ENCODE assay signal across 8 cellular contexts in genomic region chr5:149581192-149581861, GRCh38. TPM values are rescaled to one million over a fixed set of nuclear protein-coding genes. Genes with fewer than 3 reads are reported as not detected.
A peak's percentile ranks its signal among the peaks of the same experiment; 100 is the strongest.
DNase-seq lines count a peak whose midpoint lies in the region; ATAC-seq, FAIRE-seq and TF ChIP-seq lines count a peak whose summit lies in the region.

TSS of gene ARHGEF37 (plus strand) at chr5:149581498. CDS start at chr5:149597770, 16,272 bp downstream.

- in situ Hi-C loops in transverse colon (cut with MboI; ENCODE audit: low pct_ligation_motif_present in 1 of 4, low pct_unique_long_range_greater_than_20kb in 1 of 4, low sequenced_read_pairs in 3 of 4) = no loop called here

- DNase-seq in A549 (ENCODE audit: low read depth in 1 of 2, low spot score in 1 of 2) (peak in 1 of 2 experiments; percentile 42), RWPE1 (ENCODE audit: low spot score) (peak; percentile 52), adrenal gland (peak; percentile 80 to 90 (median 83)), left cardiac atrium (peak; percentile 92), transverse colon (peak; percentile 91), D721Med (ENCODE audit: insufficient read length, low spot score) (no peak)

- TF ChIP-seq RAD21 in A549 (conservative IDR thresholded peaks at IDR 0.05 in 1 of 2, IDR thresholded peaks at IDR 0.05 in 1 of 2) = no peak

- H3K4me1 ChIP-seq in A549 (peaks cover 15% of the 10 kb centered on the region; the same call in 2 of the 3 replicates), HEK293 (ENCODE audit: control insufficient read depth, insufficient read depth, low read length) (peaks cover 4% of the 10 kb centered on the region), adrenal gland (replicated peaks in 1 of 2) (peaks cover 11 to 39% of the 10 kb centered on the region in 2 donors), parathyroid adenoma (peaks cover 27% of the 10 kb centered on the region), transverse colon (peaks cover 24 to 43% (median 36%) of the 10 kb centered on the region in 4 donors)

- H3K4me2 ChIP-seq in A549 (peak within 1 kb of the TSS; percentile 78), parathyroid adenoma (ENCODE audit: low read length) (peak within 1 kb of the TSS; percentile 68)

- peaks cover 7% of the 10 kb centered on the region for H3K79me2 ChIP-seq in parathyroid adenoma

- H3K36me3 ChIP-seq in HEK293 (ENCODE audit: control insufficient read depth in 2 of 2, insufficient read depth in 1 of 2, low read length in 2 of 2) (no peaks in the 10 kb centered on the region), adrenal gland (replicated peaks in 1 of 2) (no peaks in the 10 kb centered on the region), parathyroid adenoma (ENCODE audit: control insufficient read depth, insufficient read depth, low read length) (no peaks in the 10 kb centered on the region), transverse colon (no peaks in the 10 kb centered on the region)

- ATAC-seq in A549 = peak; percentile 90
- peak; percentile 87 to 91 for ATAC-seq in left cardiac atrium

- no peak for FAIRE-seq in A549 (lab: Jason Lieb, UNC)
- FAIRE-seq in D721Med (lab: Jason Lieb, UNC) = no peak

- H3K27ac ChIP-seq in A549 (peak within 1 kb of the TSS; percentile 79 to 83), HEK293 (ENCODE audit: extremely low read depth, low read depth, low read length) (peak within 1 kb of the TSS; percentile 67; the same call in 1 of the 2 replicates), RWPE1 (peak within 1 kb of the TSS; percentile 92), adrenal gland (peak within 1 kb of the TSS in 4 of 5 donors; percentile 5 to 88 (median 62)), parathyroid adenoma (peak within 1 kb of the TSS; percentile 88), transverse colon (peak within 1 kb of the TSS; percentile 89 to 94 (median 93))

- H3K4me3 ChIP-seq in A549 (peak within 1 kb of the TSS; percentile 58), HEK293 (ENCODE audit: low read depth, low read length) (peak within 1 kb of the TSS; percentile 46), adrenal gland (peak within 1 kb of the TSS; percentile 41 to 90 (median 56)), parathyroid adenoma (ENCODE audit: low read depth, low read length) (peak within 1 kb of the TSS; percentile 59), transverse colon (peak within 1 kb of the TSS; percentile 42 to 73 (median 62))

- H3K9ac ChIP-seq in parathyroid adenoma = peak within 1 kb of the TSS; percentile 8

- under 1% methylated on average over 38 of the region's 56 CpGs for WGBS in A549 (ENCODE audit: missing lambda C conversion rate)
- 0 to 3% (median 1%) methylated on average over 24 to 56 of the region's 56 CpGs for WGBS in adrenal gland, 4 donors
- 1 to 11% methylated on average over 1 to 54 of the region's 56 CpGs for WGBS in transverse colon (ENCODE audit: low coverage in 1 of 2), 2 donors

- H3K9me3 ChIP-seq in A549 (no peaks in the 10 kb centered on the region), HEK293 (ENCODE audit: control insufficient read depth, insufficient read depth, low read depth, low read length) (no peaks in the 10 kb centered on the region), adrenal gland (replicated peaks in 1 of 3) (no peaks in the 10 kb centered on the region), parathyroid adenoma (ENCODE audit: control insufficient read depth, low read length) (no peaks in the 10 kb centered on the region), transverse colon (no peaks in the 10 kb centered on the region)

- TF ChIP-seq CTCF in A549 (IDR thresholded peaks at IDR 0.05) (no peak), HEK293 (tag by site-specific recombination; IDR thresholded peaks at IDR 0.05) (no peak), RWPE1 (conservative IDR thresholded peaks at IDR 0.05; ENCODE audit: low read depth) (no peak), adrenal gland (IDR thresholded peaks at IDR 0.05) (peak in 1 of 6 experiments; percentile 21), parathyroid adenoma (IDR thresholded peaks at IDR 0.05) (no peak), transverse colon (IDR thresholded peaks at IDR 0.05) (no peak), D721Med (IDR thresholded peaks at IDR 0.05; ENCODE audit: insufficient read depth, missing control alignments) (no peak)

- TF ChIP-seq POLR2A in A549 (IDR thresholded peaks at IDR 0.05; ENCODE audit: low read length) (peak; percentile 14; the same call in 1 of the 2 replicates), adrenal gland (IDR thresholded peaks at IDR 0.05) (peak; percentile 27 to 35), transverse colon (IDR thresholded peaks at IDR 0.05) (peak; percentile 58)

- H3K27me3 ChIP-seq in adrenal gland (no peaks in the 10 kb centered on the region), parathyroid adenoma (ENCODE audit: control insufficient read depth, insufficient read depth, low read length) (no peaks in the 10 kb centered on the region), transverse colon (no peaks in the 10 kb centered on the region)

- POLR2A ChIA-PET in A549 (lab: Yijun Ruan, JAX) (interaction anchor here (0.5 to 2.1 kb wide), 3 partner anchors 25 to 88 kb away, joined by 4 to 8 read pairs (median 4); partner anchors contain the start of gene CSNK1A1), HEK293 (lab: Yijun Ruan, JAX) (interaction anchor here (0.7 to 1.8 kb wide), 2 partner anchors 30 to 37 kb away, joined by 3 to 5 read pairs; partner anchors contain the start of gene CSNK1A1), RWPE1 (lab: Yijun Ruan, JAX; ENCODE audit: low non-redundant PET) (interaction anchor here (1.1 kb wide), 1 partner anchor 53 kb away, joined by 3 read pairs; no protein-coding TSS in a partner anchor)

- intact Hi-C loops in adrenal gland (cut with DNase I) (no loop called here), left cardiac atrium (cut with DNase I) (no loop called here), transverse colon (cut with DNase I; ENCODE audit: low total_unique reads) (no loop called here)

- CTCF ChIA-PET in A549 (lab: Yijun Ruan, JAX) (interaction anchor here (0.7 to 7.8 kb wide), 17 partner anchors 8 to 385 kb away, joined by 3 to 40 read pairs (median 3); partner anchors contain the start of gene CSNK1A1), HEK293 (lab: Yijun Ruan, JAX) (interaction anchor here (0.7 to 3.5 kb wide), 7 partner anchors 14 to 146 kb away, joined by 3 to 17 read pairs (median 6); partner anchors contain the start of gene CSNK1A1), RWPE1 (lab: Yijun Ruan, JAX) (interaction anchor here (0.5 to 1.7 kb wide), 8 partner anchors 12 to 1211 kb away, joined by 3 to 6 read pairs (median 3); no protein-coding TSS in a partner anchor)

- TF ChIP-seq EP300 in A549 (IDR thresholded peaks at IDR 0.05) (no peak), transverse colon (IDR thresholded peaks at IDR 0.05; ENCODE audit: low read depth) (no peak)

- H2AFZ ChIP-seq in parathyroid adenoma = peak within 1 kb of the TSS; percentile 89

TF ChIP-seq in A549, 52 proteins besides CTCF, POLR2A, EP300 and RAD21 (continues in another document):
- TF ChIP-seq SMC3 (IDR thresholded peaks at IDR 0.05) (0 out of 3 replicates have a peak, but pooled peaks have one; percentile 8), CEBPB (IDR thresholded peaks at IDR 0.05) (no peak), SREBF2 (IDR thresholded peaks at IDR 0.05) (no peak), GATA3 (IDR thresholded peaks at IDR 0.05; ENCODE audit: borderline replicate concordance) (no peak), ZNF302 (CRISPR knock-in tag; IDR thresholded peaks at IDR 0.05) (no peak), FOXS1 (CRISPR knock-in tag; IDR thresholded peaks at IDR 0.05) (no peak), ATOH8 (CRISPR knock-in tag; IDR thresholded peaks at IDR 0.05; ENCODE audit: low read depth) (no peak), POLR2AphosphoS2 (conservative IDR thresholded peaks at IDR 0.05; ENCODE audit: low read length) (no peak), MAFK (IDR thresholded peaks at IDR 0.05; ENCODE audit: partially characterized antibody) (no peak), HOXB13 (CRISPR knock-in tag; IDR thresholded peaks at IDR 0.05; ENCODE audit: low read depth) (no peak), RFX5 (IDR thresholded peaks at IDR 0.05) (no peak)

TF ChIP-seq in HEK293, 187 proteins besides CTCF, POLR2A, EP300 and RAD21 (continues in another document):
- no peak for TF ChIP-seq TSHZ1 (tag by site-specific recombination; IDR thresholded peaks at IDR 0.05; ENCODE audit: borderline replicate concordance)
- no peak for TF ChIP-seq ZNF146 (tag by site-specific recombination; IDR thresholded peaks at IDR 0.05)
- peak; percentile 53 for TF ChIP-seq OSR2 (tag by site-specific recombination; IDR thresholded peaks at IDR 0.05)
- TF ChIP-seq ZEB2 (tag by site-specific recombination; IDR thresholded peaks at IDR 0.05) = peak; percentile 51; the same call in 1 of the 2 replicates
- no peak for TF ChIP-seq ZNF157 (tag by site-specific recombination; IDR thresholded peaks at IDR 0.05)

RNA-seq across cellular contexts. Expression of gene ARHGEF37, which starts in this region (rescaled TPM):
- polyA plus RNA-seq in A549 (2011; rRNA removed) = 1.5 and 1.7 TPM in 2 replicates
- 0.40 and 0.49 TPM in 2 replicates for polyA plus RNA-seq in A549 (2012; cell fraction: cytosol; rRNA removed)
- 1.1 and 1.2 TPM in 2 replicates for polyA plus RNA-seq in A549 (2012; cell fraction: nucleus; rRNA removed)
- polyA plus RNA-seq in A549 (2017; fragmentation: RNase III; extraction: RNeasy Plus Mini Kit Qiagen cat#74134 plus additional on column Dnase treatment) = 0.98 to 1.2 TPM (median 1.2 TPM) in 3 replicates
- 2.7 and 3.3 TPM in 2 replicates for polyA minus RNA-seq in A549 (2011; rRNA and poly(A)+ RNA removed)
- 1 to 10 TPM; 1.8 to 8.4 (median 4.5) TPM for total RNA-seq in adrenal gland
- 1 to 10 TPM; 1.8 to 4.3 (median 2.3) TPM for polyA plus RNA-seq in adrenal gland
- total RNA-seq in left cardiac atrium = 10 to 100 TPM; 14.1 to 17.3 TPM
- 10 to 100 TPM; 14.2 to 27.5 (median 21.7) TPM for total RNA-seq in transverse colon
